Comparison of ENCODE assay signal across 35 cellular contexts in the genomic region with DNA sequence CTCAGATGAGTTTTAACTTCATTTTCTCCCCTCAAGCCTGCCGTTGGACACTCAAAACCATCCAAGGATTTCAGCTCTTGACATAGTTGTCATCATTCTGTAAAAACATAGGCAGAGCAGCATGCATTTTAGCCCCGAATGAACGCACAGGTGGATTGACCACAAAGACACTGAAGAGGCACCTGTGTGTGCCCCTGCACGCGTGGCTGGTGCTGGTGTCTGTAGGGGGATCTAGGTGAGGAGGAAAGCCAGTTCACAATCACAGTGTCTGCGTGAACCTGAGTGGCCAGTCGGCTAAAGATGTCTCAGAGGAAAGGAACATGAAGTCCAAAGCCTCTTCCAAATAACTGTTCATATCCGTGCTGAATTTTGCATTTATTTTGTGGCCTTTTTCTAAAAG.
"Had no signal": no experiment of that assay in that cellular context is flagged by ENCODE, and none has a peak within 500 bp of the region (broad histone marks: within the 10 kb centered on the region; RNA-seq: fewer than 3 reads in every experiment).

No MANE protein-coding gene starts in this region.

- FAIRE-seq: bronchial epithelial cell, K562 had no signal

- H3K27ac Mint-ChIP-seq: activated B cell treated with CpG ODN at 0.5 μM for 24 hours; activated CD4-positive, alpha-beta memory T cell treated with anti-CD3 and anti-CD28 coated beads for 36 hours; activated naive CD4-positive, alpha-beta T cell treated with anti-CD3 and anti-CD28 coated beads for 36 hours; activated naive CD4-positive, alpha-beta T cell treated with anti-CD3 and anti-CD28 coated beads, Interleukin-2, amount 50 U/mL, for 72 hours; activated T-helper 1 cell treated with anti-CD3 and anti-CD28 coated beads, Interleukin-12 subunit alpha, Interleukin-12 subunit beta, Interleukin-2, Interleukin-4 antibody, amounts not matched to agents 30 ng/mL and 10 ng/mL and 1 ng/mL, durations not matched to agents 14 hours and 24 hours and 36 hours; T-cell had no signal

- H3K4me2 ChIP-seq: SK-N-SH had no signal

- H3K4me1 Mint-ChIP-seq: T-cell had no signal

- H3K9me3 Mint-ChIP-seq: activated B cell treated with CpG ODN at 0.5 μM for 24 hours; activated CD4-positive, alpha-beta memory T cell treated with anti-CD3 and anti-CD28 coated beads for 36 hours; activated naive CD4-positive, alpha-beta T cell treated with anti-CD3 and anti-CD28 coated beads for 36 hours; activated naive CD4-positive, alpha-beta T cell treated with anti-CD3 and anti-CD28 coated beads, Interleukin-2, amount 50 U/mL, for 72 hours; activated T-cell treated with anti-CD3 and anti-CD28 coated beads, Interleukin-2, amount 50 U/mL, for 4 hours; activated T-helper 1 cell treated with anti-CD3 and anti-CD28 coated beads, Interleukin-12 subunit alpha, Interleukin-12 subunit beta, Interleukin-2, Interleukin-4 antibody, amounts not matched to agents 30 ng/mL and 10 ng/mL and 1 ng/mL, durations not matched to agents 14 hours and 24 hours and 36 hours; T-cell had no signal

- H3K9me2 ChIP-seq: SK-N-SH had no signal

- H3K4me3 ChIP-seq: K562, SJSA1 had no signal

- H3K36me3 Mint-ChIP-seq: activated CD4-positive, alpha-beta memory T cell treated with anti-CD3 and anti-CD28 coated beads for 36 hours; activated naive CD4-positive, alpha-beta T cell treated with anti-CD3 and anti-CD28 coated beads, Interleukin-2, amount 50 U/mL, for 72 hours; brain; T-cell had no signal

- H3K27me3 Mint-ChIP-seq: activated B cell treated with CpG ODN at 0.5 μM for 24 hours; activated CD4-positive, alpha-beta memory T cell treated with anti-CD3 and anti-CD28 coated beads for 36 hours had no signal

- H3K9me3 ChIP-seq: SJSA1, SK-N-SH had no signal

- H3K9ac ChIP-seq: SK-N-SH had no signal

- DNase-seq: activated B cell treated with CpG ODN at 0.5 μM for 24 hours; activated CD4-positive, alpha-beta memory T cell treated with anti-CD3 and anti-CD28 coated beads for 36 hours; activated CD4-positive, alpha-beta T cell treated with anti-CD3 and anti-CD28 coated beads for 4 hours; activated CD4-positive, alpha-beta T cell treated with anti-CD3 and anti-CD28 coated beads, Interleukin-2, amount 50 U/mL, for 1 hour; activated CD4-positive, CD25-positive, alpha-beta regulatory T cell treated with anti-CD3 and anti-CD28 coated beads, Interleukin-2, amount 50 U/mL, for 72 hours; activated CD8-positive, alpha-beta memory T cell treated with anti-CD3 and anti-CD28 coated beads, Interleukin-2, amount 50 U/mL, for 4 hours; activated gamma-delta T cell treated with Interleukin-2 at 50 U/mL for 16 hours; activated naive CD4-positive, alpha-beta T cell treated with anti-CD3 and anti-CD28 coated beads for 36 hours; activated T-cell treated with anti-CD3 and anti-CD28 coated beads for 4 hours; activated T-cell treated with anti-CD3 and anti-CD28 coated beads, Interleukin-2, amount 50 U/mL, for 4 hours; anterior cingulate cortex; caudate nucleus; NCI-H1105; NCI-H1417 treated with DMSO at 0.1 percent for 48 hours; NCI-H187 treated with DMSO at 0.1 percent for 48 hours; NCI-H2081; NCI-H2171 treated with DMSO at 0.1 percent for 48 hours; NCI-H2227 treated with DMSO at 0.1 percent for 48 hours; NCI-H446 treated with DMSO at 0.1 percent for 48 hours; NCI-H524; NCI-H69; NCI-H82; OCI-M1; SHP77; SK-N-SH; T-cell; T-helper 2 cell; T-helper 9 cell had no signal

- H3K27ac ChIP-seq: SJSA1, VCaP had no signal

- ATAC-seq: activated naive CD4-positive, alpha-beta T cell treated with anti-CD3 and anti-CD28 coated beads, Interleukin-2, amount 50 U/mL, for 72 hours; activated T-cell treated with anti-CD3 and anti-CD28 coated beads, Interleukin-2, amount 50 U/mL, for 4 hours; K562; T-cell had no signal

- H3K36me3 ChIP-seq: SJSA1 had no signal

- H3K4me1 ChIP-seq: SJSA1 had no signal

- H3K27me3 ChIP-seq: SJSA1 had no signal

- H3K4me3 Mint-ChIP-seq: activated B cell treated with CpG ODN at 0.5 μM for 24 hours; activated CD4-positive, alpha-beta memory T cell treated with anti-CD3 and anti-CD28 coated beads for 36 hours; activated naive CD4-positive, alpha-beta T cell treated with anti-CD3 and anti-CD28 coated beads for 36 hours; activated T-cell treated with anti-CD3 and anti-CD28 coated beads, Interleukin-2, amount 50 U/mL, for 4 hours; activated T-helper 1 cell treated with anti-CD3 and anti-CD28 coated beads, Interleukin-12 subunit alpha, Interleukin-12 subunit beta, Interleukin-2, Interleukin-4 antibody, amounts not matched to agents 30 ng/mL and 10 ng/mL and 1 ng/mL, durations not matched to agents 14 hours and 24 hours and 36 hours; brain; T-cell had no signal
